20 cellular contexts compared by ENCODE assay signal in genomic region chr17:7079581-7080444, GRCh38. TPM values are rescaled to one million over a fixed set of nuclear protein-coding genes. Genes with fewer than 3 reads are reported as not detected.
DNase-seq lines count a peak whose midpoint lies in the region; ATAC-seq, FAIRE-seq and TF ChIP-seq lines count a peak whose summit lies in the region.
"Had no signal": no experiment of that assay in that cellular context is flagged by ENCODE, and none has a peak within 500 bp of the region (broad histone marks: within the 10 kb centered on the region; RNA-seq: fewer than 3 reads in every experiment).

Gene CLEC10A (minus strand): TSS chr17:7080251. CDS start chr17:7078812, 1,439 bp downstream.

- DNase-seq in heart right ventricle (no peak), right atrium auricular region (ENCODE audit: low spot score) (no peak), neural progenitor cell (ENCODE audit: low spot score) (no peak), upper lobe of right lung (no peak), GM19239 (ENCODE audit: insufficient read length, low spot score) (no peak)
- DNase-seq in effector CD4-positive, alpha-beta T cell: no peak
- DNase-seq: ACHN; activated CD4-positive, CD25-positive, alpha-beta regulatory T cell treated with anti-CD3 and anti-CD28 coated beads, Interleukin-2, amount 50 U/mL, for 72 hours; activated naive CD4-positive, alpha-beta T cell treated with Interleukin-2 at 50 U/mL for 16 hours; Caco-2; stimulated activated CD4-positive, alpha-beta T cell treated with anti-CD3 and anti-CD28 coated beads, Interleukin-4, amount 100 ng/mL, for 4 hours; T-helper 2 cell had no signal

- H3K9me3 ChIP-seq in heart right ventricle (no peaks in the 10 kb centered on the region), right atrium auricular region (no peaks in the 10 kb centered on the region), neural progenitor cell (ENCODE audit: low read depth) (no peaks in the 10 kb centered on the region), upper lobe of right lung (no peaks in the 10 kb centered on the region)
- H3K9me3 ChIP-seq: Caco-2, uterus had no signal

- peak within 1 kb of the TSS; percentile 87 for H3K27ac Mint-ChIP-seq in dendritic cell treated with granulocyte-macrophage colony-stimulating factor and Interleukin-4, amounts not matched to agents 40 ng/mL and 50 ng/mL, for 4 days
- no peak within 1 kb of the TSS for H3K27ac Mint-ChIP-seq in neural progenitor cell
- H3K27ac Mint-ChIP-seq: nephron had no signal

- H3K9me3 Mint-ChIP-seq in dendritic cell treated with granulocyte-macrophage colony-stimulating factor and Interleukin-4, amounts not matched to agents 40 ng/mL and 50 ng/mL, for 4 days: no peaks in the 10 kb centered on the region
- H3K9me3 Mint-ChIP-seq in neural progenitor cell: peaks cover 13% of the 10 kb centered on the region

- H3K27ac ChIP-seq in heart right ventricle (peak within 1 kb of the TSS in 6 of 10 donors; percentile 4 to 79 (median 54)), right atrium auricular region (no peak within 1 kb of the TSS), neural progenitor cell (no peak within 1 kb of the TSS), upper lobe of right lung (peak within 1 kb of the TSS; percentile 13)
- H3K27ac ChIP-seq: uterus had no signal

- H3K36me3 Mint-ChIP-seq in dendritic cell treated with granulocyte-macrophage colony-stimulating factor and Interleukin-4, amounts not matched to agents 40 ng/mL and 50 ng/mL, for 4 days (ENCODE audit: low read depth): peaks cover 55% of the 10 kb centered on the region
- no peaks in the 10 kb centered on the region for H3K36me3 Mint-ChIP-seq in neural progenitor cell

- no peaks in the 10 kb centered on the region for H3K36me3 ChIP-seq in heart right ventricle
- no peaks in the 10 kb centered on the region for H3K36me3 ChIP-seq in right atrium auricular region
- H3K36me3 ChIP-seq in neural progenitor cell: no peaks in the 10 kb centered on the region
- H3K36me3 ChIP-seq in upper lobe of right lung: no peaks in the 10 kb centered on the region
- H3K36me3 ChIP-seq: uterus had no signal

- H2AFZ ChIP-seq in neural progenitor cell (replicated peaks): no peak within 1 kb of the TSS

- intact Hi-C loops in heart right ventricle (cut with DNase I) (loop anchor here in 1 of 10 donors (5.0 kb wide), 1 partner anchor 42 kb away; no protein-coding TSS in a partner anchor), upper lobe of right lung (cut with DNase I) (no loop called here)
- intact Hi-C loops in dendritic cell treated with granulocyte-macrophage colony-stimulating factor and Interleukin-4, amounts not matched to agents 40 ng/mL and 50 ng/mL, for 4 days (cut with micrococcal nuclease): loop anchor here (2.0 kb wide), 2 partner anchors 15 to 55 kb away; no protein-coding TSS in a partner anchor

- H3K4me3 Mint-ChIP-seq in dendritic cell treated with granulocyte-macrophage colony-stimulating factor and Interleukin-4, amounts not matched to agents 40 ng/mL and 50 ng/mL, for 4 days: peak within 1 kb of the TSS; percentile 84
- peak within 1 kb of the TSS; percentile 75 for H3K4me3 Mint-ChIP-seq in neural progenitor cell
- H3K4me3 Mint-ChIP-seq: nephron had no signal

- H3K9ac ChIP-seq in neural progenitor cell: no peak within 1 kb of the TSS

- no peak within 1 kb of the TSS for H3K4me2 ChIP-seq in neural progenitor cell

- no peaks in the 10 kb centered on the region for H3K27me3 Mint-ChIP-seq in dendritic cell treated with granulocyte-macrophage colony-stimulating factor and Interleukin-4, amounts not matched to agents 40 ng/mL and 50 ng/mL, for 4 days
- peaks cover 33% of the 10 kb centered on the region for H3K27me3 Mint-ChIP-seq in neural progenitor cell (ENCODE audit: insufficient read depth, low read depth)

- no peaks in the 10 kb centered on the region for H3F3A ChIP-seq in neural progenitor cell (ENCODE audit: low read depth)

- no peaks in the 10 kb centered on the region for H3K79me2 ChIP-seq in neural progenitor cell (ENCODE audit: low read depth)

- peaks cover 76% of the 10 kb centered on the region for H3K4me1 Mint-ChIP-seq in dendritic cell treated with granulocyte-macrophage colony-stimulating factor and Interleukin-4, amounts not matched to agents 40 ng/mL and 50 ng/mL, for 4 days (ENCODE audit: low read depth)
- no peaks in the 10 kb centered on the region for H3K4me1 Mint-ChIP-seq in neural progenitor cell

- H3K4me1 ChIP-seq in heart right ventricle (peaks cover 0 to 39% (median 0%) of the 10 kb centered on the region in 9 donors), right atrium auricular region (no peaks in the 10 kb centered on the region), neural progenitor cell (no peaks in the 10 kb centered on the region), upper lobe of right lung (peaks cover 4% of the 10 kb centered on the region)
- H3K4me1 ChIP-seq: Caco-2, uterus had no signal

- 68 to 71% methylated on average over 15 of the region's 15 CpGs for WGBS in heart right ventricle, 2 donors

- H3K4me3 ChIP-seq in heart right ventricle (peak within 1 kb of the TSS in 4 of 10 donors; percentile 16 to 41 (median 18)), right atrium auricular region (no peak within 1 kb of the TSS), neural progenitor cell (no peak within 1 kb of the TSS), upper lobe of right lung (no peak within 1 kb of the TSS)
- H3K4me3 ChIP-seq: GM12878, uterus had no signal

- no peaks in the 10 kb centered on the region for H4K20me1 ChIP-seq in neural progenitor cell (ENCODE audit: low read depth)

- TF ChIP-seq CTCF in heart right ventricle (IDR thresholded peaks at IDR 0.05): no peak
- no peak for TF ChIP-seq CTCF in right atrium auricular region (IDR thresholded peaks at IDR 0.05)
- TF ChIP-seq CTCF in neural progenitor cell (IDR thresholded peaks at IDR 0.05): no peak
- TF ChIP-seq CTCF in upper lobe of right lung (IDR thresholded peaks at IDR 0.05): no peak

- ATAC-seq in heart right ventricle: peak in 4 of 8 donors; percentile 25 to 66 (median 56)
- ATAC-seq in upper lobe of right lung: peak; percentile 89
- ATAC-seq in HG02588 (IDR thresholded peaks at IDR 0.05; ENCODE audit: unreplicated experiment): no peak
- ATAC-seq: GM12878 had no signal

- H3K27me3 ChIP-seq in heart right ventricle (peaks cover 0 to 5% (median 0%) of the 10 kb centered on the region in 7 donors), right atrium auricular region (no peaks in the 10 kb centered on the region), neural progenitor cell (no peaks in the 10 kb centered on the region), upper lobe of right lung (no peaks in the 10 kb centered on the region)
- H3K27me3 ChIP-seq: uterus had no signal

- no peak for FAIRE-seq in GM19239 (lab: Jason Lieb, UNC)
- FAIRE-seq: GM12878 had no signal

RNA-seq across cellular contexts. Expression of gene CLEC10A, which starts in this region (rescaled TPM):
- total RNA-seq in heart right ventricle: 10 to 100 TPM in 1 of 10 donors, 1 to 10 TPM in 9; 1.4 to 26.3 (median 2.1) TPM
- 1 to 10 TPM; 2.5 to 3.4 TPM for polyA plus RNA-seq in heart right ventricle
- 1 to 10 TPM; 1.4 to 3.6 TPM for total RNA-seq in right atrium auricular region
- total RNA-seq in neural progenitor cell (ENCODE audit: low replicate concordance): not detected in 2 replicates
- 12.6 TPM for total RNA-seq in upper lobe of right lung
- total RNA-seq: Caco-2, GM12878, H4, HT1080, M059J had no signal
- polyA plus RNA-seq: GM12878 had no signal

Comparison
In these comparisons a context has a peak if more than half of its experiments do, and no peak if none do; other contexts are left out.
1. H3K27ac ChIP-seq: peak in heart right ventricle (6 of 10) and upper lobe of right lung (single experiment); none in right atrium auricular region (0 of 2) and neural progenitor cell (single experiment).